8 cellular contexts compared by ENCODE assay signal in genomic region chr11:47766363-47767227, GRCh38. TPM values are rescaled to one million over a fixed set of nuclear protein-coding genes. Genes with fewer than 3 reads are reported as not detected.
A peak's percentile ranks its signal among the peaks of the same experiment; 100 is the strongest.
DNase-seq lines count a peak whose midpoint lies in the region; ATAC-seq, FAIRE-seq and TF ChIP-seq lines count a peak whose summit lies in the region.

No MANE protein-coding gene starts in this region.

- ATAC-seq in GM19395 (IDR thresholded peaks at IDR 0.05; ENCODE audit: unreplicated experiment): peak; percentile 42
- peak; percentile 20 for ATAC-seq in HG03558 (IDR thresholded peaks at IDR 0.05; ENCODE audit: extremely low read depth, unreplicated experiment)
- ATAC-seq in pancreas: peak; percentile 39 to 59 (median 48)

- H3K27ac Mint-ChIP-seq in CD4-positive, alpha-beta memory T cell: peak overlapping the region; percentile 98 to 100 (median 100)
- peak overlapping the region; percentile 100 for H3K27ac Mint-ChIP-seq in activated naive CD4-positive, alpha-beta T cell treated with anti-CD3 and anti-CD28 coated beads, Interleukin-2, amount 50 U/mL, for 24 hours

- POLR2A ChIA-PET in CD4-positive, alpha-beta memory T cell (lab: Charles Lee; ENCODE audit: partially characterized antibody): interaction anchor here (0.6 to 4.1 kb wide), 20 partner anchors 9 to 589 kb away, joined by 3 to 36 read pairs (median 4); partner anchors contain the start of genes AGBL2, ARFGAP2, DDB2 and KBTBD4

- H3K4me3 ChIP-seq in CD4-positive, alpha-beta memory T cell (ENCODE audit: low read length in 2 of 2): peak overlapping the region; percentile 83 to 85
- H3K4me3 ChIP-seq in SJSA1: peak overlapping the region; percentile 85
- peak overlapping the region; percentile 56 to 95 (median 90) for H3K4me3 ChIP-seq in pancreas
- peak overlapping the region; percentile 97 for H3K4me3 ChIP-seq in thymus (ENCODE audit: low read length)

- H3K9me3 ChIP-seq in CD4-positive, alpha-beta memory T cell (ENCODE audit: control insufficient read depth in 1 of 2, low read length in 2 of 2): no peaks in the 10 kb centered on the region
- H3K9me3 ChIP-seq in SJSA1 (replicated peaks): no peaks in the 10 kb centered on the region
- no peaks in the 10 kb centered on the region for H3K9me3 ChIP-seq in pancreas
- H3K9me3 ChIP-seq in thymus (ENCODE audit: control insufficient read depth): no peaks in the 10 kb centered on the region

- H3K9me3 Mint-ChIP-seq in CD4-positive, alpha-beta memory T cell: no peaks in the 10 kb centered on the region
- H3K9me3 Mint-ChIP-seq in activated naive CD4-positive, alpha-beta T cell treated with anti-CD3 and anti-CD28 coated beads, Interleukin-2, amount 50 U/mL, for 24 hours: no peaks in the 10 kb centered on the region

- peak; percentile 79 to 86 (median 83) for DNase-seq in CD4-positive, alpha-beta memory T cell
- DNase-seq in SJSA1 (ENCODE audit: low read depth in 1 of 2, low spot score in 2 of 2): peak; percentile 54 to 65
- peak; percentile 33 to 85 (median 71) for DNase-seq in head of caudate nucleus
- peak; percentile 56 to 79 (median 63) for DNase-seq in pancreas

- FAIRE-seq in pancreas (lab: Jason Lieb, UNC): no peak

- H3K27ac ChIP-seq in CD4-positive, alpha-beta memory T cell (ENCODE audit: low read depth, low read length): peak overlapping the region; percentile 99
- peak overlapping the region; percentile 73 for H3K27ac ChIP-seq in SJSA1
- H3K27ac ChIP-seq in pancreas: peak overlapping the region; percentile 95 to 99 (median 96)
- peak overlapping the region; percentile 94 for H3K27ac ChIP-seq in thymus (ENCODE audit: low read depth)

- H3K36me3 ChIP-seq in CD4-positive, alpha-beta memory T cell (ENCODE audit: insufficient read depth, low read length): peaks cover 10% of the 10 kb centered on the region
- H3K36me3 ChIP-seq in SJSA1 (peaks cover 43% of the 10 kb centered on the region), pancreas (peaks cover 0 to 21% (median 0%) of the 10 kb centered on the region in 3 donors), thymus (ENCODE audit: control insufficient read depth, insufficient read depth) (peaks cover 23% of the 10 kb centered on the region)

- intact Hi-C loops in CD4-positive, alpha-beta memory T cell (cut with micrococcal nuclease): loop anchor here (1.0 to 5.0 kb wide), 9 partner anchors 51 to 549 kb away; partner anchors contain the start of genes ACP2, AGBL2, CELF1 and KBTBD4
- intact Hi-C loops in head of caudate nucleus (cut with DNase I) (loop anchor here (5.0 kb wide), 2 partner anchors 81 to 124 kb away; partner anchors contain the start of genes MTCH2 and NUP160), pancreas (cut with DNase I) (no loop called here)

- peak overlapping the region; percentile 96 to 100 (median 96) for H3K4me3 Mint-ChIP-seq in CD4-positive, alpha-beta memory T cell
- peak overlapping the region; percentile 99 for H3K4me3 Mint-ChIP-seq in activated naive CD4-positive, alpha-beta T cell treated with anti-CD3 and anti-CD28 coated beads, Interleukin-2, amount 50 U/mL, for 24 hours

- H3K27me3 ChIP-seq in CD4-positive, alpha-beta memory T cell (ENCODE audit: insufficient read depth, low read length): no peaks in the 10 kb centered on the region
- no peaks in the 10 kb centered on the region for H3K27me3 ChIP-seq in SJSA1 (replicated peaks)
- H3K27me3 ChIP-seq in pancreas: no peaks in the 10 kb centered on the region
- no peaks in the 10 kb centered on the region for H3K27me3 ChIP-seq in thymus (ENCODE audit: control insufficient read depth, insufficient read depth)

- H3K36me3 Mint-ChIP-seq in CD4-positive, alpha-beta memory T cell: peaks cover 14 to 27% of the 10 kb centered on the region in 2 donors
- H3K36me3 Mint-ChIP-seq in activated naive CD4-positive, alpha-beta T cell treated with anti-CD3 and anti-CD28 coated beads, Interleukin-2, amount 50 U/mL, for 24 hours: peaks cover 13% of the 10 kb centered on the region

- no peak for TF ChIP-seq CTCF in pancreas (IDR thresholded peaks at IDR 0.05)

- peaks cover 25% of the 10 kb centered on the region for H3K4me1 ChIP-seq in CD4-positive, alpha-beta memory T cell (ENCODE audit: insufficient read depth, low read length)
- H3K4me1 ChIP-seq in SJSA1 (replicated peaks) (peaks cover 10% of the 10 kb centered on the region), pancreas (peaks cover 0 to 13% (median 0%) of the 10 kb centered on the region in 3 donors), thymus (ENCODE audit: control insufficient read depth, insufficient read depth, low read length) (peaks cover 4% of the 10 kb centered on the region)

- H3K4me1 Mint-ChIP-seq in CD4-positive, alpha-beta memory T cell: peaks cover 18 to 41% (median 23%) of the 10 kb centered on the region in 4 donors
- peaks cover 21% of the 10 kb centered on the region for H3K4me1 Mint-ChIP-seq in activated naive CD4-positive, alpha-beta T cell treated with anti-CD3 and anti-CD28 coated beads, Interleukin-2, amount 50 U/mL, for 24 hours

- 0% methylated on average over 69 to 73 of the region's 73 CpGs for WGBS in pancreas, 2 donors
- under 1% methylated on average over 73 of the region's 73 CpGs for WGBS in thymus

- CTCF ChIA-PET in CD4-positive, alpha-beta memory T cell (lab: Charles Lee; ENCODE audit: partially characterized antibody): interaction anchor here (2.1 kb wide), 1 partner anchor 38 kb away, joined by 5 read pairs; no protein-coding TSS in a partner anchor

- H3K27me3 Mint-ChIP-seq in CD4-positive, alpha-beta memory T cell: no peaks in the 10 kb centered on the region
- H3K27me3 Mint-ChIP-seq in activated naive CD4-positive, alpha-beta T cell treated with anti-CD3 and anti-CD28 coated beads, Interleukin-2, amount 50 U/mL, for 24 hours: no peaks in the 10 kb centered on the region

RNA-seq across cellular contexts. Expression of gene FNBP4, which starts 0.5 kb away (rescaled TPM):
- total RNA-seq in CD4-positive, alpha-beta memory T cell: 100 to 1,000 TPM; 298 to 314 TPM
- 10 to 100 TPM; 22.6 to 48.0 TPM for polyA plus RNA-seq in CD4-positive, alpha-beta memory T cell
- 33.0 and 41.7 TPM in 2 replicates for total RNA-seq in SJSA1 (2014; rRNA removed; shearing (Covaris generic))
- total RNA-seq in pancreas: 10 to 100 TPM; 31.7 to 56.1 (median 38.4) TPM
- polyA plus RNA-seq in pancreas (10 to 100 TPM; 38.5 to 53.6 TPM), thymus (71.2 TPM)

RNA-seq across cellular contexts. Expression of gene AGBL2, which starts 51.4 kb away (rescaled TPM):
- 1 to 10 TPM; 7.8 to 8.1 TPM for total RNA-seq in CD4-positive, alpha-beta memory T cell
- 1 to 10 TPM; 1.6 to 1.7 TPM for polyA plus RNA-seq in CD4-positive, alpha-beta memory T cell
- 0.45 TPM in 1 of 2 replicates, not detected in the other for total RNA-seq in SJSA1 (2014; rRNA removed; shearing (Covaris generic))
- total RNA-seq in pancreas: 1 to 10 TPM in 3 of 6 donors, under 1 TPM in 3; 0.51 to 2.4 (median 0.91) TPM
- polyA plus RNA-seq in pancreas (1 to 10 TPM; 1.8 to 4.3 TPM), thymus (8.4 TPM)

Comparison
In these comparisons a context has a peak if more than half of its experiments do, and no peak if none do; other contexts are left out.
1. Peak in every context shown above with its lines: DNase-seq, ATAC-seq, H3K4me3 ChIP-seq and H3K27ac ChIP-seq.
2. intact Hi-C loops: an anchor here in CD4-positive, alpha-beta memory T cell (1.0 to 5.0 kb wide) and head of caudate nucleus (5.0 kb wide); none called in pancreas.